In genomic region chr15:29821416-29822099, GRCh38 we compare ENCODE assay signal across 8 cellular contexts. TPM values are rescaled to one million over a fixed set of nuclear protein-coding genes. Genes with fewer than 3 reads are reported as not detected.
DNase-seq lines count a peak whose midpoint lies in the region; ATAC-seq and TF ChIP-seq lines count a peak whose summit lies in the region.

No MANE protein-coding gene starts in this region.

- H3K4me2 ChIP-seq in HCT116 (ENCODE audit: low read length), result peak overlapping the region; percentile 99

- CTCF ChIA-PET in HCT116 (lab: Charles Lee), result no interaction called here
- CTCF ChIA-PET in MCF 10A (lab: Yijun Ruan, JAX), result interaction anchor here (0.6 to 1.5 kb wide), 6 partner anchors 85 to 171 kb away, joined by 3 to 6 read pairs (median 3); no protein-coding TSS in a partner anchor

- H3K9me3 ChIP-seq in HCT116 (ENCODE audit: control insufficient read depth in 1 of 2, insufficient read depth in 1 of 2, low read depth in 1 of 2, low read length in 2 of 2), result no peaks in the 10 kb centered on the region
- no peaks in the 10 kb centered on the region for H3K9me3 ChIP-seq in iPS-18c (ENCODE audit: control insufficient read depth, insufficient read depth, low read length)
- no peaks in the 10 kb centered on the region for H3K9me3 ChIP-seq in sigmoid colon

- H3K9me2 ChIP-seq in HCT116 (ENCODE audit: insufficient read depth), result no peaks in the 10 kb centered on the region

- peak; percentile 66 for ATAC-seq in HCT116

- H3K9me3 Mint-ChIP-seq in MCF 10A (ENCODE audit: unreplicated experiment), result no peaks in the 10 kb centered on the region

- H3K27ac Mint-ChIP-seq in MCF 10A (ENCODE audit: low read depth, unreplicated experiment), result peak overlapping the region; percentile 92

- peak overlapping the region; percentile 84 for H3K9ac ChIP-seq in HCT116 (ENCODE audit: low read length)

- intact Hi-C loops in HCT116 (cut with micrococcal nuclease), result loop anchor here (1.0 to 2.0 kb wide), 3 partner anchors 27 to 99 kb away; no protein-coding TSS in a partner anchor
- intact Hi-C loops in MCF 10A (cut with micrococcal nuclease), result loop anchor here (1.0 to 5.0 kb wide), 6 partner anchors 21 to 221 kb away; no protein-coding TSS in a partner anchor
- intact Hi-C loops in sigmoid colon (cut with DNase I), result loop anchor here (5.0 kb wide), 2 partner anchors 84 to 106 kb away; no protein-coding TSS in a partner anchor

- TF ChIP-seq CTCF in HCT116 (IDR thresholded peaks at IDR 0.05 in 2 of 3, conservative IDR thresholded peaks at IDR 0.05 in 1 of 3; ENCODE audit: borderline replicate concordance in 1 of 3, insufficient read depth in 1 of 3, low read depth in 2 of 3, low read length in 2 of 3) (peak in 1 of 3 experiments; percentile 12; a peak in 2 of 6 replicates), MCF 10A (IDR thresholded peaks at IDR 0.05; ENCODE audit: unreplicated experiment) (no peak), sigmoid colon (IDR thresholded peaks at IDR 0.05) (peak in 1 of 4 experiments; percentile 12)

- TF ChIP-seq POLR2A in HCT116 (IDR thresholded peaks at IDR 0.05; ENCODE audit: borderline replicate concordance, extremely low read depth, insufficient read depth, insufficient read length) (no peak), sigmoid colon (IDR thresholded peaks at IDR 0.05) (peak; percentile 36 to 40)

- TF ChIP-seq EP300 in sigmoid colon (IDR thresholded peaks at IDR 0.05), result no peak

- no peaks in the 10 kb centered on the region for H4K20me1 ChIP-seq in HCT116 (ENCODE audit: insufficient read depth)

- DNase-seq in DMS 273 (lab: John Stamatoyannopoulos, UW; ENCODE audit: unreplicated experiment), result peak; percentile 75
- peak; percentile 70 for DNase-seq in HCT116 (ENCODE audit: low read depth, low spot score)
- peak; percentile 59 for DNase-seq in NCI-H748 (lab: John Stamatoyannopoulos, UW; ENCODE audit: unreplicated experiment)
- DNase-seq in MCF 10A (ENCODE audit: unreplicated experiment), result peak; percentile 87
- DNase-seq in sigmoid colon, result peak; percentile 88
- DNase-seq in activated effector memory CD4-positive, alpha-beta T cell treated with anti-CD3 and anti-CD28 coated beads, Interleukin-2, amount 50 U/mL, for 16 hours, result no peak
- no peak for DNase-seq in NCI-H1436 treated with DMSO at 0.1 percent for 48 hours (lab: John Stamatoyannopoulos, UW)

- TF ChIP-seq RAD21 in HCT116 (IDR thresholded peaks at IDR 0.05; ENCODE audit: low read depth), result no peak

- POLR2A ChIA-PET in HCT116 (lab: Charles Lee), result interaction anchor here (1.0 to 2.5 kb wide), 2 partner anchors 76 to 105 kb away, joined by 3 to 12 read pairs; no protein-coding TSS in a partner anchor
- POLR2A ChIA-PET in MCF 10A (lab: Yijun Ruan, JAX), result interaction anchor here (0.6 to 6.3 kb wide), 26 partner anchors 8 to 252 kb away, joined by 3 to 76 read pairs (median 5); no protein-coding TSS in a partner anchor

- H3K79me2 ChIP-seq in HCT116 (ENCODE audit: insufficient read depth, low read length), result peaks cover 49% of the 10 kb centered on the region

- H3K27me3 ChIP-seq in HCT116 (ENCODE audit: insufficient read depth, low read length), result no peaks in the 10 kb centered on the region
- H3K27me3 ChIP-seq in sigmoid colon, result no peaks in the 10 kb centered on the region

- H3K4me1 Mint-ChIP-seq in MCF 10A (ENCODE audit: insufficient read depth, unreplicated experiment), result peaks cover 11% of the 10 kb centered on the region

- H2AFZ ChIP-seq in HCT116 (ENCODE audit: low read depth, low read length, poor library complexity, severe bottlenecking), result no peak overlapping the region

- BruUV-seq in HCT116 (replicated peaks; lab: Mats Ljungman, UMichigan), result no TSS peak
- no TSS peak for BruUV-seq in MCF 10A (replicated peaks; lab: Mats Ljungman, UMichigan)

- no peaks in the 10 kb centered on the region for H3K27me3 Mint-ChIP-seq in MCF 10A (ENCODE audit: insufficient read depth, unreplicated experiment)

- peak overlapping the region; percentile 93 for H3K27ac ChIP-seq in HCT116 (ENCODE audit: low read depth, low read length)
- peak overlapping the region; percentile 97 to 99 (median 98) for H3K27ac ChIP-seq in sigmoid colon

- RAD21 ChIA-PET in HCT116 (lab: Charles Lee; ENCODE audit: low non-redundant PET in 1 of 2, low total read pairs in 2 of 2, uncharacterized antibody in 2 of 2, unreplicated experiment in 2 of 2), result no interaction called here

- WGBS in sigmoid colon, 2 donors, result 1 to 2% methylated on average over 79 of the region's 79 CpGs

- H3K36me3 Mint-ChIP-seq in MCF 10A (ENCODE audit: insufficient read depth, unreplicated experiment), result peaks cover 15% of the 10 kb centered on the region

- H3K4me1 ChIP-seq in HCT116 (ENCODE audit: control insufficient read depth in 1 of 2, insufficient read depth in 2 of 2, low read length in 2 of 2) (peaks cover 16 to 31% of the 10 kb centered on the region in 2 experiments), sigmoid colon (peaks cover 0 to 27% (median 25%) of the 10 kb centered on the region in 4 donors)

- H3K36me3 ChIP-seq in HCT116 (ENCODE audit: control insufficient read depth in 1 of 2, insufficient read depth in 2 of 2, low read length in 2 of 2) (no peaks in the 10 kb centered on the region), sigmoid colon (no peaks in the 10 kb centered on the region)

- H3K4me3 ChIP-seq in HCT116 (replicated peaks in 1 of 2; ENCODE audit: low read depth in 1 of 2, low read length in 2 of 2), result peak overlapping the region; percentile 63 to 79
- peak overlapping the region; percentile 85 for H3K4me3 ChIP-seq in iPS-18c (ENCODE audit: insufficient read depth, low read depth, low read length)
- H3K4me3 ChIP-seq in sigmoid colon, result peak overlapping the region; percentile 77 to 93 (median 86)

- H3K4me3 Mint-ChIP-seq in MCF 10A (ENCODE audit: unreplicated experiment), result peak overlapping the region; percentile 87

TF ChIP-seq in HCT116, 20 proteins besides CTCF, POLR2A, EP300 and RAD21:
- TF ChIP-seq SIN3A (IDR thresholded peaks at IDR 0.05; ENCODE audit: low read depth), result peak; percentile 40
- TF ChIP-seq, protein P1, sequence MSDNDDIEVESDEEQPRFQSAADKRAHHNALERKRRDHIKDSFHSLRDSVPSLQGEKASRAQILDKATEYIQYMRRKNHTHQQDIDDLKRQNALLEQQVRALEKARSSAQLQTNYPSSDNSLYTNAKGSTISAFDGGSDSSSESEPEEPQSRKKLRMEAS (IDR thresholded peaks at IDR 0.05), result 0 out of 2 replicates have a peak, but pooled peaks have one; percentile 34
- TF ChIP-seq POLR2AphosphoS5 (IDR thresholded peaks at IDR 0.05; ENCODE audit: low read depth, low read length), result peak; percentile 32; the same call in 1 of the 2 replicates
- no peak for TF ChIP-seq ZBTB33 (IDR thresholded peaks at IDR 0.05; ENCODE audit: extremely low read depth, insufficient replicate concordance, low read length)

RNA-seq across cellular contexts. Expression of gene TJP1, which starts 0.7 kb away (rescaled TPM):
- total RNA-seq in HCT116 (2021; ENCODE audit: unreplicated experiment) (83.6 TPM), MCF 10A (2022) (114 and 137 TPM in 2 replicates), sigmoid colon (100 to 1,000 TPM in 2 of 4 donors, 10 to 100 TPM in 2; 92.0 to 134 (median 107) TPM)
- polyA plus RNA-seq in HCT116 (2012), result 34.7 and 39.7 TPM in 2 replicates
- polyA plus RNA-seq in sigmoid colon, result 10 to 100 TPM; 21.3 to 33.0 (median 28.0) TPM

Comparison
In these comparisons a context has a peak if more than half of its experiments do, and no peak if none do; other contexts are left out.
1. DNase-seq: peak in DMS 273 (single experiment), HCT116 (single experiment), NCI-H748 (single experiment), MCF 10A (single experiment) and sigmoid colon (single experiment); none in activated effector memory CD4-positive, alpha-beta T cell treated with anti-CD3 and anti-CD28 coated beads, Interleukin-2, amount 50 U/mL, for 16 hours (single experiment) and NCI-H1436 treated with DMSO at 0.1 percent for 48 hours (single experiment).
2. Peak in every context shown above with its lines, with median percentiles within 50 percentile points of each other: H3K4me3 ChIP-seq.